Comparison of ENCODE assay signal across 12 cellular contexts in the genomic region with DNA sequence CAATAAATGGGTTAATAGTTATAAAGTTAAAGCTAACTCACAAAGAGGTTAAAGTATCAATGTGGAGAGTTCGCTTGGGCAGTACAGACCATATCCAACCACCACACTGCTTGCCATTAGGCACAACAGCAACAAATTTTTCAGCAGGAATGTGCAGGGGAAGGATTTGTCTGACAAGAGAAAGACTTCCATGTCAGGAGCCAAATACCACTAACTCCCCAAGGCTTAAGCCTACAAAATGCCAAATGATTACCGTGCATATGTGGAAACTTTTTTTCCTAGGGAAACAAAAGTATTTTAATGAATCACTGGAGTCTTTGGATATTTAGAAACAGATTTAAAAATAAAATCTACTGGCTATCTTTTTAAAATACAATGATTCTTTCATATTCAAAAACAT. TPM values are rescaled to one million over a fixed set of nuclear protein-coding genes. Genes with fewer than 3 reads are reported as not detected.
DNase-seq lines count a peak whose midpoint lies in the region; ATAC-seq and TF ChIP-seq lines count a peak whose summit lies in the region.
"Had no signal": no experiment of that assay in that cellular context is flagged by ENCODE, and none has a peak within 500 bp of the region (broad histone marks: within the 10 kb centered on the region; RNA-seq: fewer than 3 reads in every experiment).

No MANE protein-coding gene starts in this region.

- DNase-seq in M059J (ENCODE audit: low read depth): peak; percentile 63
- DNase-seq in esophagus muscularis mucosa (ENCODE audit: extremely low spot score): no peak
- DNase-seq in mesothelial cell of epicardium (ENCODE audit: low spot score in 2 of 2, unreplicated experiment in 2 of 2): no peak
- peak in 1 of 2 donors; percentile 22 for DNase-seq in uterus
- no peak for DNase-seq in retina
- no peak for DNase-seq in colonic mucosa
- no peak for DNase-seq in NCI-H1694 treated with DMSO at 0.1 percent for 48 hours (lab: John Stamatoyannopoulos, UW)
- DNase-seq: Kasumi-1; occipital lobe; stimulated activated CD4-positive, alpha-beta T cell treated with anti-CD3 and anti-CD28 coated beads, Interleukin-4, amount 100 ng/mL, for 24 hours; stimulated activated naive CD8-positive, alpha-beta T cell treated with anti-CD3 and anti-CD28 coated beads, Interleukin-15, amount 100 ng/mL, for 72 hours had no signal

- no peaks in the 10 kb centered on the region for H3K36me3 Mint-ChIP-seq in mesothelial cell of epicardium

- H3K9me3 ChIP-seq in esophagus muscularis mucosa: no peaks in the 10 kb centered on the region
- no peaks in the 10 kb centered on the region for H3K9me3 ChIP-seq in uterus
- no peaks in the 10 kb centered on the region for H3K9me3 ChIP-seq in colonic mucosa

- H3K36me3 ChIP-seq in esophagus muscularis mucosa (no peaks in the 10 kb centered on the region), uterus (no peaks in the 10 kb centered on the region), colonic mucosa (no peaks in the 10 kb centered on the region)

- no peak for TF ChIP-seq EP300 in esophagus muscularis mucosa (IDR thresholded peaks at IDR 0.05)

- intact Hi-C loops in esophagus muscularis mucosa (cut with DNase I) (no loop called here), uterus (cut with DNase I; ENCODE audit: low total_unique reads) (no loop called here), colonic mucosa (cut with DNase I) (no loop called here)

- TF ChIP-seq POLR2A in esophagus muscularis mucosa (IDR thresholded peaks at IDR 0.05; ENCODE audit: low read depth) (no peak), uterus (IDR thresholded peaks at IDR 0.05) (no peak)

- H3K4me3 ChIP-seq in esophagus muscularis mucosa (no peak overlapping the region), uterus (no peak overlapping the region), colonic mucosa (no peak overlapping the region)

- 48% methylated on average over 2 of the region's 2 CpGs for WGBS in esophagus muscularis mucosa

- no peaks in the 10 kb centered on the region for H3K27me3 Mint-ChIP-seq in mesothelial cell of epicardium (ENCODE audit: low read depth)

- TF ChIP-seq CTCF in esophagus muscularis mucosa (IDR thresholded peaks at IDR 0.05): no peak
- TF ChIP-seq CTCF in mesothelial cell of epicardium (IDR thresholded peaks at IDR 0.05; ENCODE audit: unreplicated experiment): no peak
- no peak for TF ChIP-seq CTCF in uterus (IDR thresholded peaks at IDR 0.05)
- no peak for TF ChIP-seq CTCF in colonic mucosa (IDR thresholded peaks at IDR 0.05)

- peaks cover 25% of the 10 kb centered on the region for H3K4me1 Mint-ChIP-seq in mesothelial cell of epicardium
- H3K4me1 Mint-ChIP-seq: stimulated activated naive CD8-positive, alpha-beta T cell treated with anti-CD3 and anti-CD28 coated beads, Interleukin-15, amount 100 ng/mL, for 72 hours had no signal

- H3K27ac Mint-ChIP-seq in mesothelial cell of epicardium: peak overlapping the region; percentile 40
- H3K27ac Mint-ChIP-seq: stimulated activated naive CD8-positive, alpha-beta T cell treated with anti-CD3 and anti-CD28 coated beads, Interleukin-15, amount 100 ng/mL, for 72 hours had no signal

- H3K4me3 Mint-ChIP-seq in mesothelial cell of epicardium: no peak overlapping the region
- H3K4me3 Mint-ChIP-seq: stimulated activated naive CD8-positive, alpha-beta T cell treated with anti-CD3 and anti-CD28 coated beads, Interleukin-15, amount 100 ng/mL, for 72 hours had no signal

- H3K4me1 ChIP-seq in esophagus muscularis mucosa: peaks cover 0 to 62% (median 11%) of the 10 kb centered on the region in 4 donors
- peaks cover 0 to 5% of the 10 kb centered on the region in 2 donors for H3K4me1 ChIP-seq in uterus
- H3K4me1 ChIP-seq in colonic mucosa: no peaks in the 10 kb centered on the region

- H3K9ac ChIP-seq in colonic mucosa (ENCODE audit: low read depth in 2 of 2, low read length in 2 of 2): no peak overlapping the region

- ATAC-seq in HG02840 (IDR thresholded peaks at IDR 0.05; ENCODE audit: low FRiP score, unreplicated experiment): no peak
- ATAC-seq: stimulated activated naive CD8-positive, alpha-beta T cell treated with anti-CD3 and anti-CD28 coated beads, Interleukin-15, amount 100 ng/mL, for 72 hours had no signal

- H3K27ac ChIP-seq in esophagus muscularis mucosa (replicated peaks in 1 of 4) (peak overlapping the region; percentile 48 to 91 (median 64)), uterus (peak overlapping the region; percentile 72 to 90), colonic mucosa (no peak overlapping the region)

- no peaks in the 10 kb centered on the region for H3K9me3 Mint-ChIP-seq in mesothelial cell of epicardium
- H3K9me3 Mint-ChIP-seq: stimulated activated naive CD8-positive, alpha-beta T cell treated with anti-CD3 and anti-CD28 coated beads, Interleukin-15, amount 100 ng/mL, for 72 hours had no signal

- no peaks in the 10 kb centered on the region for H3K27me3 ChIP-seq in esophagus muscularis mucosa
- H3K27me3 ChIP-seq in uterus: no peaks in the 10 kb centered on the region
- no peaks in the 10 kb centered on the region for H3K27me3 ChIP-seq in colonic mucosa

RNA-seq across cellular contexts. Expression of a gene that starts 8.1 kb away (rescaled TPM):
- 13.9 and 17.5 TPM in 2 replicates for total RNA-seq in M059J (2014; rRNA removed; shearing (Covaris generic))
- total RNA-seq in esophagus muscularis mucosa: 10 to 100 TPM; 23.7 to 45.6 (median 30.5) TPM
- total RNA-seq in mesothelial cell of epicardium: 11.9 to 13.5 TPM (median 13.4 TPM) in 3 replicates
- total RNA-seq in uterus: 10 to 100 TPM; 11.3 to 37.5 (median 20.9) TPM
- total RNA-seq in colonic mucosa: 1 to 10 TPM; 1.3 to 8.0 TPM
